ENCODE assay signal across 14 cellular contexts in the genomic region with DNA sequence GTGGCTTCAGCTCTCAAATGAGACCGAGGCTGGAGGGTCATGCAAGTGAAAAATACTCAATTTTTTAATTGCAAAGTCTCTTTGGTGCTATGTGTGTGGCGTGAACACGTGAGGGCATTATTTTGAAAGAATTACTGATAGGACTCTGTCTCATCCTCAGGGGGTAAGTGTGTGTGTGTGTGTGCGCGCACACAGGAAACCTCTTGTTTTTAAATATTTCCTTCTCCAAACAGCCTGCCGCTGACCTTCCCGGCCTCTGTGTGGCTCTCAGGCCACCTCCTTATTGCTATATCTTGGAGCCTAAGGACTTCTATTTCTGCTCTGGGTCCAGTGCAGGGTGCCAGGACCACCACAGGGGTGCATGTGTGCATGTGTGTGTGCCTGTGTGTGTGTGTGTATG.
DNase-seq lines count a peak whose midpoint lies in the region; ATAC-seq and TF ChIP-seq lines count a peak whose summit lies in the region.
"Had no signal": no experiment of that assay in that cellular context is flagged by ENCODE, and none has a peak within 500 bp of the region (broad histone marks: within the 10 kb centered on the region; RNA-seq: fewer than 3 reads in every experiment).

No MANE protein-coding gene starts in this region.

- H3K4me1 Mint-ChIP-seq in activated T-cell treated with anti-CD3 and anti-CD28 coated beads, Interleukin-2, amount 50 U/mL, for 4 hours (ENCODE audit: low read depth) = peaks cover 36% of the 10 kb centered on the region

- H3K27me3 Mint-ChIP-seq in activated T-cell treated with anti-CD3 and anti-CD28 coated beads, Interleukin-2, amount 50 U/mL, for 4 hours (ENCODE audit: low read depth) = no peaks in the 10 kb centered on the region

- no peaks in the 10 kb centered on the region for H3K9me3 ChIP-seq in DOHH2 (ENCODE audit: control insufficient read depth, insufficient read depth, low read length)
- H3K9me3 ChIP-seq in liver (ENCODE audit: control insufficient read depth in 4 of 4, low read length in 3 of 4) = no peaks in the 10 kb centered on the region
- H3K9me3 ChIP-seq: ovary, thoracic aorta had no signal

- H3K27me3 ChIP-seq in DOHH2 (ENCODE audit: control insufficient read depth, low read length) (no peaks in the 10 kb centered on the region), liver (ENCODE audit: control insufficient read depth in 4 of 4, insufficient read depth in 4 of 4, low read length in 3 of 4) (no peaks in the 10 kb centered on the region)
- H3K27me3 ChIP-seq: ovary had no signal

- ATAC-seq in HG03159 (IDR thresholded peaks at IDR 0.05; ENCODE audit: unreplicated experiment) (no peak), HG03439 (IDR thresholded peaks at IDR 0.05; ENCODE audit: unreplicated experiment) (no peak)
- ATAC-seq in activated T-cell treated with anti-CD3 and anti-CD28 coated beads, Interleukin-2, amount 50 U/mL, for 4 hours = no peak
- ATAC-seq: HCT116 had no signal

- TF ChIP-seq CTCF in DOHH2 (IDR thresholded peaks at IDR 0.05; ENCODE audit: low read depth, low read length, poor library complexity, severe bottlenecking) (no peak), liver (IDR thresholded peaks at IDR 0.05; ENCODE audit: low read depth, low read length, missing input control) (no peak)

- H3K9ac ChIP-seq in liver (ENCODE audit: low read depth in 1 of 2, low read length in 2 of 2) = no peak overlapping the region

- H3K79me2 ChIP-seq in DOHH2 (ENCODE audit: control insufficient read depth, low read length) = peaks cover 25% of the 10 kb centered on the region

- H3K36me3 ChIP-seq in DOHH2 (ENCODE audit: control insufficient read depth, low read length) (no peaks in the 10 kb centered on the region), liver (ENCODE audit: control insufficient read depth in 4 of 4, insufficient read depth in 3 of 4, low read depth in 1 of 4, low read length in 3 of 4) (no peaks in the 10 kb centered on the region)
- H3K36me3 ChIP-seq: ovary, thoracic aorta had no signal

- H3F3A ChIP-seq in DOHH2 (ENCODE audit: control insufficient read depth, insufficient read depth) = no peaks in the 10 kb centered on the region

- no peak overlapping the region for H3K4me3 Mint-ChIP-seq in activated T-cell treated with anti-CD3 and anti-CD28 coated beads, Interleukin-2, amount 50 U/mL, for 4 hours

- peaks cover 2% of the 10 kb centered on the region for H3K36me3 Mint-ChIP-seq in activated T-cell treated with anti-CD3 and anti-CD28 coated beads, Interleukin-2, amount 50 U/mL, for 4 hours (ENCODE audit: insufficient read depth)

- no peaks in the 10 kb centered on the region for H3K9me3 Mint-ChIP-seq in activated T-cell treated with anti-CD3 and anti-CD28 coated beads, Interleukin-2, amount 50 U/mL, for 4 hours

- H3K4me3 ChIP-seq in DOHH2 (ENCODE audit: low read length) (no peak overlapping the region), liver (ENCODE audit: low read depth in 1 of 3, low read length in 3 of 3) (no peak overlapping the region)
- H3K4me3 ChIP-seq: ovary, thoracic aorta had no signal

- H3K4me1 ChIP-seq in DOHH2 (ENCODE audit: control insufficient read depth, low read length) (peaks cover 11% of the 10 kb centered on the region), liver (ENCODE audit: control insufficient read depth in 4 of 4, insufficient read depth in 4 of 4, low read length in 3 of 4) (peaks cover 18 to 65% (median 49%) of the 10 kb centered on the region in 4 donors)

- peak overlapping the region; percentile 28 for H3K4me2 ChIP-seq in DOHH2 (ENCODE audit: low read length)

- no peaks in the 10 kb centered on the region for H3K9me2 ChIP-seq in DOHH2 (replicated peaks; ENCODE audit: control insufficient read depth, low read length)

- no peak for TF ChIP-seq RAD21 in liver (IDR thresholded peaks at IDR 0.05)

- peaks cover 5% of the 10 kb centered on the region; the same call in 1 of the 2 replicates for H4K20me1 ChIP-seq in DOHH2 (ENCODE audit: control insufficient read depth, insufficient read depth, low read depth, low read length)

- WGBS in liver = 52% methylated on average over 7 of the region's 7 CpGs

- no peak overlapping the region for H3K27ac ChIP-seq in DOHH2 (ENCODE audit: low read depth, low read length)
- peak overlapping the region; percentile 87 to 91 for H3K27ac ChIP-seq in liver (ENCODE audit: low read depth in 1 of 2, low read length in 2 of 2)
- H3K27ac ChIP-seq: ovary, thoracic aorta had no signal

- DNase-seq in AML-193 (lab: John Stamatoyannopoulos, UW) (peak; percentile 62 to 67), UCSD-AML1 (lab: John Stamatoyannopoulos, UW; ENCODE audit: unreplicated experiment) (peak; percentile 63), hypothalamus (lab: John Stamatoyannopoulos, UW) (no peak)
- DNase-seq in activated T-cell treated with anti-CD3 and anti-CD28 coated beads, Interleukin-2, amount 50 U/mL, for 4 hours = no peak
- DNase-seq: activated CD4-positive, alpha-beta T cell treated with anti-CD3 and anti-CD28 coated beads, Interleukin-2, amount 50 U/mL, for 4 hours; NCI-H2029; NCI-H526; ovary had no signal

TF ChIP-seq in liver, 16 proteins besides CTCF, POLR2A, EP300 and RAD21:
- peak; percentile 77 for TF ChIP-seq NR2F2 (IDR thresholded peaks at IDR 0.05)
- TF ChIP-seq HNF4A (conservative IDR thresholded peaks at IDR 0.05) = no peak
TF ChIP-seq in liver: peak in this region for 1.

Comparison
In these comparisons a context has a peak if more than half of its experiments do, and no peak if none do; other contexts are left out.
1. DNase-seq: peak in AML-193 (2 of 2) and UCSD-AML1 (single experiment); none in hypothalamus (0 of 51) and activated T-cell treated with anti-CD3 and anti-CD28 coated beads, Interleukin-2, amount 50 U/mL, for 4 hours (single experiment).